ENCODE assay signal across 18 cellular contexts in genomic region chr10:44043646-44044368, GRCh38.
"Had no signal": no experiment of that assay in that cellular context is flagged by ENCODE, and none has a peak within 500 bp of the region (broad histone marks: within the 10 kb centered on the region; RNA-seq: fewer than 3 reads in every experiment).

No MANE protein-coding gene starts in this region.

- ATAC-seq: activated CD8-positive, alpha-beta T cell treated with anti-CD3 and anti-CD28 coated beads, Interleukin-2, amount 10 ng/mL, durations not matched to agents 7 days and 5 days; stimulated activated naive B cell treated with anti-CD40 and anti-IgM and Interleukin-4, amounts not matched to agents 10 μg/mL and 1 μg/mL and 100 μg/mL, for 72 hours had no signal

- H3K4me3 Mint-ChIP-seq: activated CD8-positive, alpha-beta T cell treated with anti-CD3 and anti-CD28 coated beads, Interleukin-2, amount 10 ng/mL, durations not matched to agents 7 days and 5 days; activated naive CD8-positive, alpha-beta T cell treated with anti-CD3 and anti-CD28 coated beads, Interleukin-2, amount 10 ng/mL, durations not matched to agents 7 days and 5 days; activated T-cell treated with anti-CD3 and anti-CD28 coated beads, Interleukin-2, amount 50 U/mL, for 24 hours; neural progenitor cell; stimulated activated naive B cell treated with anti-CD40 and anti-IgM and Interleukin-4, amounts not matched to agents 10 μg/mL and 1 μg/mL and 100 μg/mL, for 72 hours had no signal

- H3K27ac ChIP-seq: colonic mucosa, neural progenitor cell, ovary, thoracic aorta had no signal

- H3K9me3 Mint-ChIP-seq: activated naive CD8-positive, alpha-beta T cell treated with anti-CD3 and anti-CD28 coated beads, Interleukin-2, amount 10 ng/mL, durations not matched to agents 7 days and 5 days; activated T-cell treated with anti-CD3 and anti-CD28 coated beads, Interleukin-2, amount 50 U/mL, for 24 hours; activated T-helper 2 cell treated with anti-CD3 and anti-CD28 coated beads, Interferon-gamma antibody, Interleukin-2, Interleukin-4, amounts not matched to agents 10 μg/mL and 5 μg/mL and 100 μg/mL, durations not matched to agents 14 hours and 24 hours and 36 hours had no signal

- H3K36me3 ChIP-seq: colonic mucosa, neural progenitor cell, ovary, thoracic aorta had no signal

- H3K27me3 ChIP-seq: colonic mucosa, neural progenitor cell, ovary had no signal

- H3K4me1 Mint-ChIP-seq: activated naive CD8-positive, alpha-beta T cell treated with anti-CD3 and anti-CD28 coated beads, Interleukin-2, amount 10 ng/mL, durations not matched to agents 7 days and 5 days had no signal

- DNase-seq: activated CD4-positive, alpha-beta T cell treated with anti-CD3 and anti-CD28 coated beads for 48 hours; activated CD4-positive, CD25-positive, alpha-beta regulatory T cell; activated CD8-positive, alpha-beta T cell treated with anti-CD3 and anti-CD28 coated beads, Interleukin-2, amount 10 ng/mL, durations not matched to agents 7 days and 5 days; activated naive CD4-positive, alpha-beta T cell treated with Interleukin-2 at 50 U/mL for 16 hours; activated naive CD8-positive, alpha-beta T cell treated with anti-CD3 and anti-CD28 coated beads, Interleukin-2, amount 10 ng/mL, durations not matched to agents 7 days and 5 days; activated T-cell treated with anti-CD3 and anti-CD28 coated beads, Interleukin-2, amount 50 U/mL, for 24 hours; amygdala; central memory CD4-positive, alpha-beta T cell; colonic mucosa; left cardiac atrium; midbrain; ovary; stimulated activated naive B cell treated with anti-CD40 and anti-IgM and Interleukin-4, amounts not matched to agents 10 μg/mL and 1 μg/mL and 100 μg/mL, for 72 hours; T1000 had no signal

- H3K4me2 ChIP-seq: neural progenitor cell had no signal

- H3K9ac ChIP-seq: neural progenitor cell had no signal

- H3K27ac Mint-ChIP-seq: activated CD8-positive, alpha-beta T cell treated with anti-CD3 and anti-CD28 coated beads, Interleukin-2, amount 10 ng/mL, durations not matched to agents 7 days and 5 days; activated naive CD8-positive, alpha-beta T cell treated with anti-CD3 and anti-CD28 coated beads, Interleukin-2, amount 10 ng/mL, durations not matched to agents 7 days and 5 days; activated T-cell treated with anti-CD3 and anti-CD28 coated beads, Interleukin-2, amount 50 U/mL, for 24 hours; activated T-helper 2 cell treated with anti-CD3 and anti-CD28 coated beads, Interferon-gamma antibody, Interleukin-2, Interleukin-4, amounts not matched to agents 10 μg/mL and 5 μg/mL and 100 μg/mL, durations not matched to agents 14 hours and 24 hours and 36 hours; neural progenitor cell; stimulated activated naive B cell treated with anti-CD40 and anti-IgM and Interleukin-4, amounts not matched to agents 10 μg/mL and 1 μg/mL and 100 μg/mL, for 72 hours had no signal

- H3K4me3 ChIP-seq: colonic mucosa, lung, neural progenitor cell, ovary, thoracic aorta had no signal

- H3K36me3 Mint-ChIP-seq: activated naive CD8-positive, alpha-beta T cell treated with anti-CD3 and anti-CD28 coated beads, Interleukin-2, amount 10 ng/mL, durations not matched to agents 7 days and 5 days; stimulated activated naive B cell treated with anti-CD40 and anti-IgM and Interleukin-4, amounts not matched to agents 10 μg/mL and 1 μg/mL and 100 μg/mL, for 72 hours had no signal

- H3K4me1 ChIP-seq: colonic mucosa had no signal

- H3K9me3 ChIP-seq: colonic mucosa, ovary, thoracic aorta had no signal
